ENCODE assay signal across 27 cellular contexts in genomic region chr13:95689582-95689926, GRCh38. TPM values are rescaled to one million over a fixed set of nuclear protein-coding genes. Genes with fewer than 3 reads are reported as not detected.
DNase-seq lines count a peak whose midpoint lies in the region; ATAC-seq, FAIRE-seq and TF ChIP-seq lines count a peak whose summit lies in the region.
"Had no signal": no experiment of that assay in that cellular context is flagged by ENCODE, and none has a peak within 500 bp of the region (broad histone marks: within the 10 kb centered on the region; RNA-seq: fewer than 3 reads in every experiment).

No MANE protein-coding gene starts in this region.

- H3K27me3 ChIP-seq in endothelial cell of umbilical vein (ENCODE audit: control insufficient read depth in 2 of 2, insufficient read depth in 2 of 2, low read length in 2 of 2) = no peaks in the 10 kb centered on the region
- H3K27me3 ChIP-seq in gastroesophageal sphincter = no peaks in the 10 kb centered on the region
- H3K27me3 ChIP-seq: esophagus muscularis mucosa, hepatocyte, left lung, testis, vagina had no signal

- H3K27ac Mint-ChIP-seq in stimulated activated naive CD8-positive, alpha-beta T cell treated with anti-CD3 and anti-CD28 coated beads, Interleukin-15, Interleukin-2, amounts not matched to agents 100 ng/mL and 50 ng/mL, for 24 hours = peak overlapping the region; percentile 37
- peak overlapping the region; percentile 76 for H3K27ac Mint-ChIP-seq in activated T-helper 17 cell treated with anti-CD3 and anti-CD28 coated beads, Interleukin-2, amount 50 U/mL, for 72 hours
- H3K27ac Mint-ChIP-seq: brain had no signal

- CTCF ChIA-PET in endothelial cell of umbilical vein (lab: Charles Lee) = no interaction called here

- H3K27ac ChIP-seq in endothelial cell of umbilical vein (ENCODE audit: insufficient read depth, low read depth, low read length) = no peak overlapping the region
- H3K27ac ChIP-seq in gastroesophageal sphincter = no peak overlapping the region
- H3K27ac ChIP-seq: esophagus muscularis mucosa, hepatocyte, left lung, skin epidermis, testis, vagina had no signal

- H3K36me3 Mint-ChIP-seq in stimulated activated naive CD8-positive, alpha-beta T cell treated with anti-CD3 and anti-CD28 coated beads, Interleukin-15, Interleukin-2, amounts not matched to agents 100 ng/mL and 50 ng/mL, for 24 hours (ENCODE audit: low read depth) = peaks cover 29% of the 10 kb centered on the region
- H3K36me3 Mint-ChIP-seq in activated T-helper 17 cell treated with anti-CD3 and anti-CD28 coated beads, Interleukin-2, amount 50 U/mL, for 72 hours (ENCODE audit: low read depth) = no peaks in the 10 kb centered on the region

- FAIRE-seq in endothelial cell of umbilical vein (lab: Jason Lieb, UNC) = peak; percentile 40
- FAIRE-seq: HTR-8/SVneo had no signal

- no peaks in the 10 kb centered on the region for H3K9me1 ChIP-seq in endothelial cell of umbilical vein (replicated peaks; ENCODE audit: control insufficient read depth, extremely low read depth, insufficient read depth, low read length)

- H3K4me3 Mint-ChIP-seq in stimulated activated naive CD8-positive, alpha-beta T cell treated with anti-CD3 and anti-CD28 coated beads, Interleukin-15, Interleukin-2, amounts not matched to agents 100 ng/mL and 50 ng/mL, for 24 hours = no peak overlapping the region
- H3K4me3 Mint-ChIP-seq in activated T-helper 17 cell treated with anti-CD3 and anti-CD28 coated beads, Interleukin-2, amount 50 U/mL, for 72 hours = peak overlapping the region; percentile 37
- H3K4me3 Mint-ChIP-seq: brain had no signal

- TF ChIP-seq POLR2A in endothelial cell of umbilical vein (IDR thresholded peaks at IDR 0.05; ENCODE audit: low read depth, low read length) (no peak), gastroesophageal sphincter (IDR thresholded peaks at IDR 0.05) (no peak)

- H3K4me2 ChIP-seq in endothelial cell of umbilical vein (ENCODE audit: insufficient read depth, low read length) = no peak overlapping the region
- H3K4me2 ChIP-seq: hepatocyte had no signal

- H3K4me3 ChIP-seq in endothelial cell of umbilical vein (replicated peaks in 1 of 3; ENCODE audit: insufficient read depth in 1 of 3, low read depth in 1 of 3, low read length in 3 of 3) = no peak overlapping the region
- no peak overlapping the region for H3K4me3 ChIP-seq in gastroesophageal sphincter
- H3K4me3 ChIP-seq: esophagus muscularis mucosa, hepatocyte, left lung, skin epidermis, testis, vagina had no signal

- intact Hi-C loops in endothelial cell of umbilical vein (cut with micrococcal nuclease) = no loop called here

- H3K36me3 ChIP-seq in endothelial cell of umbilical vein (ENCODE audit: control insufficient read depth in 2 of 2, extremely low read depth in 1 of 2, insufficient read depth in 2 of 2, low read length in 2 of 2) (no peaks in the 10 kb centered on the region), gastroesophageal sphincter (no peaks in the 10 kb centered on the region)
- H3K36me3 ChIP-seq: esophagus muscularis mucosa, left lung, vagina had no signal

- POLR2A ChIA-PET in endothelial cell of umbilical vein (lab: Charles Lee) = no interaction called here

- no peak for TF ChIP-seq CTCF in endothelial cell of umbilical vein (IDR thresholded peaks at IDR 0.05; ENCODE audit: extremely low read depth in 1 of 2, insufficient read depth in 1 of 2, low read depth in 1 of 2, low read length in 2 of 2)
- no peak for TF ChIP-seq CTCF in gastroesophageal sphincter (IDR thresholded peaks at IDR 0.05)

- BruUV-seq in endothelial cell of umbilical vein (replicated peaks; lab: Mats Ljungman, UMichigan) = no TSS peak

- H2AFZ ChIP-seq in endothelial cell of umbilical vein (ENCODE audit: low read depth, low read length) = no peak overlapping the region
- H2AFZ ChIP-seq: hepatocyte had no signal

- dilution Hi-C loops in endothelial cell of umbilical vein (cut with MboI; ENCODE audit: extremely low pct_ligation_motif_present, low sequenced_read_pairs) = no loop called here

- H3K9me3 ChIP-seq in endothelial cell of umbilical vein (replicated peaks; ENCODE audit: control insufficient read depth, insufficient read depth, low read length) (no peaks in the 10 kb centered on the region), gastroesophageal sphincter (no peaks in the 10 kb centered on the region)
- H3K9me3 ChIP-seq: esophagus muscularis mucosa, left lung, testis, vagina had no signal

- WGBS in gastroesophageal sphincter (ENCODE audit: low coverage in 1 of 2), 2 donors = 97 to 100% methylated on average over 3 of the region's 3 CpGs

- H3K79me2 ChIP-seq in endothelial cell of umbilical vein (ENCODE audit: control insufficient read depth, insufficient read depth, low read length) = peaks cover 53% of the 10 kb centered on the region

- H3K27me3 Mint-ChIP-seq in stimulated activated naive CD8-positive, alpha-beta T cell treated with anti-CD3 and anti-CD28 coated beads, Interleukin-15, Interleukin-2, amounts not matched to agents 100 ng/mL and 50 ng/mL, for 24 hours = no peaks in the 10 kb centered on the region
- no peaks in the 10 kb centered on the region for H3K27me3 Mint-ChIP-seq in activated T-helper 17 cell treated with anti-CD3 and anti-CD28 coated beads, Interleukin-2, amount 50 U/mL, for 72 hours

- H4K20me1 ChIP-seq in endothelial cell of umbilical vein (replicated peaks; ENCODE audit: control insufficient read depth, extremely low read depth, insufficient read depth, low read length) = no peaks in the 10 kb centered on the region

- TF ChIP-seq EP300 in gastroesophageal sphincter (IDR thresholded peaks at IDR 0.05) = no peak

- H3K9ac ChIP-seq in endothelial cell of umbilical vein (replicated peaks; ENCODE audit: extremely low read depth, insufficient read depth, low read length) = no peak overlapping the region

- peaks cover 7% of the 10 kb centered on the region for H3K9me3 Mint-ChIP-seq in stimulated activated naive CD8-positive, alpha-beta T cell treated with anti-CD3 and anti-CD28 coated beads, Interleukin-15, Interleukin-2, amounts not matched to agents 100 ng/mL and 50 ng/mL, for 24 hours
- peaks cover 7% of the 10 kb centered on the region for H3K9me3 Mint-ChIP-seq in activated T-helper 17 cell treated with anti-CD3 and anti-CD28 coated beads, Interleukin-2, amount 50 U/mL, for 72 hours

- H3K4me1 ChIP-seq in endothelial cell of umbilical vein (ENCODE audit: control insufficient read depth, extremely low read depth, insufficient read depth, low read length) = no peaks in the 10 kb centered on the region
- peaks cover 0 to 4% (median 0%) of the 10 kb centered on the region in 3 donors for H3K4me1 ChIP-seq in gastroesophageal sphincter
- H3K4me1 ChIP-seq: testis had no signal

- no peak for ATAC-seq in stimulated activated naive CD8-positive, alpha-beta T cell treated with anti-CD3 and anti-CD28 coated beads, Interleukin-15, Interleukin-2, amounts not matched to agents 100 U/mL and 50 U/mL, for 24 hours
- ATAC-seq in activated T-helper 17 cell treated with anti-CD3 and anti-CD28 coated beads, Interleukin-2, amount 50 U/mL, for 72 hours (replicated peaks) = peak; percentile 20
- ATAC-seq in gastroesophageal sphincter = no peak
- ATAC-seq: left lung had no signal

- DNase-seq in stimulated activated naive CD8-positive, alpha-beta T cell treated with anti-CD3 and anti-CD28 coated beads, Interleukin-15, Interleukin-2, amounts not matched to agents 100 U/mL and 50 U/mL, for 24 hours = no peak
- DNase-seq in endothelial cell of umbilical vein (ENCODE audit: low read depth, low spot score) (no peak), HT-29 (ENCODE audit: low spot score) (no peak)
- no peak for DNase-seq in central memory CD4-positive, alpha-beta T cell
- DNase-seq: activated CD8-positive, alpha-beta memory T cell treated with anti-CD3 and anti-CD28 coated beads, Interleukin-2, amount 50 U/mL, for 4 hours; effector CD8-positive, alpha-beta T cell; foreskin melanocyte; KG1; left lung; mesendoderm; MM.1S; NCI-H1417; NCI-H2081; NCI-H226; NCI-H748 treated with DMSO at 0.1 percent for 48 hours; occipital lobe; stimulated activated CD4-positive, alpha-beta T cell treated with anti-CD3 and anti-CD28 coated beads, Interleukin-1b, Interleukin-23, amount 100 ng/mL, for 48 hours; testis had no signal

- H3K4me1 Mint-ChIP-seq in stimulated activated naive CD8-positive, alpha-beta T cell treated with anti-CD3 and anti-CD28 coated beads, Interleukin-15, Interleukin-2, amounts not matched to agents 100 ng/mL and 50 ng/mL, for 24 hours (ENCODE audit: low read depth) = peaks cover 43% of the 10 kb centered on the region
- H3K4me1 Mint-ChIP-seq in activated T-helper 17 cell treated with anti-CD3 and anti-CD28 coated beads, Interleukin-2, amount 50 U/mL, for 72 hours = peaks cover 35% of the 10 kb centered on the region
- H3K4me1 Mint-ChIP-seq: brain had no signal

TF ChIP-seq in endothelial cell of umbilical vein, 7 proteins besides CTCF, POLR2A, EP300 and RAD21 (continues in another document):
- no peak for TF ChIP-seq GATA2 (IDR thresholded peaks at IDR 0.05; ENCODE audit: insufficient read depth, insufficient read length, low read depth, low read length)

RNA-seq across cellular contexts. Expression of gene DNAJC3, which starts 12.6 kb away (rescaled TPM):
- 10 to 100 TPM; 14.4 to 19.6 TPM for total RNA-seq in activated T-helper 17 cell treated with anti-CD3 and anti-CD28 coated beads, Interleukin-2, amount 50 U/mL, for 72 hours
- total RNA-seq in endothelial cell of umbilical vein = 48.6 and 51.2 TPM in 2 replicates
- polyA plus RNA-seq in endothelial cell of umbilical vein = 13.9 and 17.0 TPM in 2 replicates
- 17.7 and 19.7 TPM in 2 replicates for polyA plus RNA-seq in endothelial cell of umbilical vein (2011; cell fraction: cytosol; rRNA removed)
- 14.5 and 18.0 TPM in 2 replicates for polyA plus RNA-seq in endothelial cell of umbilical vein (2011; cell fraction: nucleus; rRNA removed)
- polyA plus RNA-seq in endothelial cell of umbilical vein (2012) = 34.3 and 43.0 TPM in 2 replicates
- polyA minus RNA-seq in endothelial cell of umbilical vein = 42.5 and 53.5 TPM in 2 replicates
- 12.1 TPM for polyA minus RNA-seq in endothelial cell of umbilical vein (2011; cell fraction: cytosol; rRNA and poly(A)+ RNA removed)
- 17.5 and 21.3 TPM in 2 replicates for polyA minus RNA-seq in endothelial cell of umbilical vein (2011; cell fraction: nucleus; rRNA and poly(A)+ RNA removed)
- 17.7 and 20.1 TPM in 2 replicates for total RNA-seq in HT-29 (2014; rRNA removed; shearing (Covaris generic))
- total RNA-seq in gastroesophageal sphincter = 10 to 100 TPM; 49.1 to 73.3 (median 53.1) TPM

RNA-seq across cellular contexts. Expression of gene DZIP1, which starts 45.0 kb away (rescaled TPM):
- not detected for total RNA-seq in activated T-helper 17 cell treated with anti-CD3 and anti-CD28 coated beads, Interleukin-2, amount 50 U/mL, for 72 hours
- total RNA-seq in endothelial cell of umbilical vein (32.1 and 33.9 TPM in 2 replicates), gastroesophageal sphincter (10 to 100 TPM; 17.7 to 39.1 (median 28.6) TPM)
- 8.6 and 9.0 TPM in 2 replicates for polyA plus RNA-seq in endothelial cell of umbilical vein
- 9.4 and 10.4 TPM in 2 replicates for polyA plus RNA-seq in endothelial cell of umbilical vein (2011; cell fraction: cytosol; rRNA removed)
- 45.3 and 48.3 TPM in 2 replicates for polyA plus RNA-seq in endothelial cell of umbilical vein (2011; cell fraction: nucleus; rRNA removed)
- polyA plus RNA-seq in endothelial cell of umbilical vein (2012) = 29.8 and 34.9 TPM in 2 replicates
- 12.6 and 17.1 TPM in 2 replicates for polyA minus RNA-seq in endothelial cell of umbilical vein
- polyA minus RNA-seq in endothelial cell of umbilical vein (2011; cell fraction: cytosol; rRNA and poly(A)+ RNA removed) = not detected
- polyA minus RNA-seq in endothelial cell of umbilical vein (2011; cell fraction: nucleus; rRNA and poly(A)+ RNA removed) = 34.4 and 41.5 TPM in 2 replicates
- total RNA-seq in HT-29 (2014; rRNA removed; shearing (Covaris generic)) = not detected in 2 replicates

Comparison
In these comparisons a context has a peak if more than half of its experiments do, and no peak if none do; other contexts are left out.
1. RNA of gene DZIP1, which starts 45.0 kb away (total RNA-seq): 17.7 to 39.1 TPM in gastroesophageal sphincter and 32.1 to 33.9 TPM in endothelial cell of umbilical vein; not detected in activated T-helper 17 cell treated with anti-CD3 and anti-CD28 coated beads, Interleukin-2, amount 50 U/mL, for 72 hours and not detected in HT-29; every median in the first group is over 10 times any median in the second.